21 cellular contexts compared by ENCODE assay signal in the genomic region with DNA sequence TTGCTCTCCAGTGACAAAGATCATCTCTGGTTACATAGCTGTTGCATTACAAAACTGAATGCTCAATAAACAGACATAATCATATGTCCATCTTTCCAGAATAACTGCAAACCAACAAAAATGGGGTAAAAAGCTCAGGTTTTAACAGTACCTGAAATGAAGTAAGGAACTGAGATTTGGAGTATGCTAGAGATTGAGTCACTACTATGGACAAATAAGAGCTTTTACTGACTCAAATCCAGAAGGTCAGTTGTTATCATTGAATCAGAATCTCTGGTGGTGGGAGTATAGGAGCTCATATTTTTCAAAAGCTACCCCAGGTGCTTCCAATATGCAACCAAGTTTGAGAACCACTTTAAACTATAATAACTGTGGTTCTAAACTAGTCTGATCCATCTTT.
"Had no signal": no experiment of that assay in that cellular context is flagged by ENCODE, and none has a peak within 500 bp of the region (broad histone marks: within the 10 kb centered on the region; RNA-seq: fewer than 3 reads in every experiment).

No MANE protein-coding gene starts in this region.

- ATAC-seq: esophagus mucosa; gastrocnemius medialis; heart left ventricle; left lobe of liver; stimulated activated naive CD8-positive, alpha-beta T cell treated with anti-CD3 and anti-CD28 coated beads, Interleukin-15, Interleukin-2, amounts not matched to agents 100 U/mL and 50 U/mL, for 24 hours had no signal

- H3K27me3 Mint-ChIP-seq: progenitor cell of endocrine pancreas had no signal

- DNase-seq: activated CD4-positive, alpha-beta T cell treated with anti-CD3 and anti-CD28 coated beads for 48 hours; activated naive CD4-positive, alpha-beta T cell; cerebellar nuclear complex; cortex of kidney; gastrocnemius medialis; heart left ventricle; kidney; stimulated activated CD4-positive, alpha-beta T cell treated with anti-CD3 and anti-CD28 coated beads, Interleukin-12 subunit alpha, Interleukin-12 subunit beta, amount 100 ng/mL, for 4 hours; stimulated activated CD4-positive, alpha-beta T cell treated with anti-CD3 and anti-CD28 coated beads, Interleukin-1b, Interleukin-23, amount 100 ng/mL, for 48 hours; stimulated activated CD8-positive, alpha-beta memory T cell treated with anti-CD3 and anti-CD28 coated beads, Interleukin-4, amount 100 ng/mL, for 48 hours; stimulated activated naive CD8-positive, alpha-beta T cell treated with anti-CD3 and anti-CD28 coated beads, Interleukin-15, Interleukin-2, amounts not matched to agents 100 U/mL and 50 U/mL, for 24 hours; trophoblast cell; WERI-Rb-1 had no signal

- H3K27ac Mint-ChIP-seq: mesothelial cell of epicardium, progenitor cell of endocrine pancreas had no signal

- H3K9me3 Mint-ChIP-seq: activated T-helper 1 cell treated with anti-CD3 and anti-CD28 coated beads, Interleukin-12 subunit alpha, Interleukin-12 subunit beta, Interleukin-2, Interleukin-4 antibody, amounts not matched to agents 30 ng/mL and 10 ng/mL and 1 ng/mL, durations not matched to agents 14 hours and 24 hours and 36 hours; mesothelial cell of epicardium had no signal

- H3K27me3 ChIP-seq: gastrocnemius medialis, heart left ventricle, right atrium auricular region, vagina had no signal

- H3K9me3 ChIP-seq: gastrocnemius medialis, heart left ventricle, right atrium auricular region, vagina had no signal

- H3K27ac ChIP-seq: gastrocnemius medialis, heart left ventricle, right atrium auricular region, vagina, WERI-Rb-1 had no signal

- H3K36me3 ChIP-seq: right atrium auricular region, vagina had no signal

- H3K4me3 ChIP-seq: gastrocnemius medialis, heart left ventricle, lung, right atrium auricular region, vagina had no signal

- H3K4me3 Mint-ChIP-seq: activated T-helper 1 cell treated with anti-CD3 and anti-CD28 coated beads, Interleukin-12 subunit alpha, Interleukin-12 subunit beta, Interleukin-2, Interleukin-4 antibody, amounts not matched to agents 30 ng/mL and 10 ng/mL and 1 ng/mL, durations not matched to agents 14 hours and 24 hours and 36 hours; mesothelial cell of epicardium had no signal
